ENCODE assay signal across 20 cellular contexts in the genomic region with DNA sequence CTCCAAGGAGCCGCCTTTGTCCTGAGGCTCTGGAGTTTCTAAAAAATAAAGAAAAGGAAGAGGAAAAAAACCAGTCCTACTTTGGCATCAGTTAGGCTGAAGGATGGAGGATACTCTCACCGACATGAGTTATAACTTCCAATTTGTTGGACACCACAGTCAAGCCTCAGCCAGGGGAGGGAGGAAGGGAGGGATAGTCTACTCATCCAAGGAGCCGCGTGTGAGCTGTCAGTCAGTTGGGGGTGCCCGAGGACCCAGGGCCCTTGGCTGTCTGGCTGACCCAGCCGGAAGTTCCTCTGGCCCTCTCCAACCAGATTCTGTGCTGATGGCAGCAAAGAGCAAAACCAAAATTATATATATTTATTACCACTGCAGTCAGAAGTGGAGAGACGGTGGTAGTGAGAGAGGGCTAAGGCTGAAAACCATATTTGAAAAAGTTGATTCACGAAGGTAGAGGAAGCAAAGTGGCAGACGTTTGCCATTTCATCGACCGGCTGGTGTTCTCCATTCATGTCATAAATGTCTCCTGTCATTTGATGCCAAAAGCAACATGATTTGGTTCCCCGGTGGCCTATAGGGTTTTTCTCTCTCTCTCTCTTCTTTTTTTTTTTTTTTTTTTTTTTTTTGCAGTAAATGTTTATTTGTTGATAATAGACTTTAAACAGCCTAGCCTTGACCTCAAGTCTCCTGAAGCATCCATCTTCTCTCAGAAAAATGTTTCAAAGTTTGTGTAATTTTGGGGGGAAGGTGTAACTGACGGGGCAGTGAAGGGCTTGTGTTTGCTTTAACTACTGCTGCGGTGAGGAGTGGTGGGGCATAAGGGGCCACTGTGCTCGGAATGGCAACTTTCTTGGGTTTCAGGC. TPM values are rescaled to one million over a fixed set of nuclear protein-coding genes. Genes with fewer than 3 reads are reported as not detected.
DNase-seq lines count a peak whose midpoint lies in the region; ATAC-seq and TF ChIP-seq lines count a peak whose summit lies in the region.
"Had no signal": no experiment of that assay in that cellular context is flagged by ENCODE, and none has a peak within 500 bp of the region (broad histone marks: within the 10 kb centered on the region; RNA-seq: fewer than 3 reads in every experiment).

No MANE protein-coding gene starts in this region.

- no peaks in the 10 kb centered on the region for H3K9me3 Mint-ChIP-seq in GM23338
- H3K9me3 Mint-ChIP-seq in activated naive CD8-positive, alpha-beta T cell treated with anti-CD3 and anti-CD28 coated beads, Interleukin-2, amount 50 U/mL, for 24 hours = no peaks in the 10 kb centered on the region

- no peak overlapping the region for H3K14ac ChIP-seq in neuronal stem cell (ENCODE audit: low read length)

- H3K79me1 ChIP-seq in neuronal stem cell (ENCODE audit: low read depth, low read length) = no peaks in the 10 kb centered on the region

- H3K4me3 Mint-ChIP-seq in GM23338 = no peak overlapping the region
- no peak overlapping the region for H3K4me3 Mint-ChIP-seq in activated naive CD8-positive, alpha-beta T cell treated with anti-CD3 and anti-CD28 coated beads, Interleukin-2, amount 50 U/mL, for 24 hours

- DNase-seq in GM23338 (ENCODE audit: low spot score) (peak; percentile 42), HuH-7.5 (ENCODE audit: low spot score) (peak; percentile 18), epidermal melanocyte (ENCODE audit: insufficient read length, low spot score) (peak; percentile 10), neuronal stem cell (ENCODE audit: low spot score) (no peak), islet precursor cell (no peak), NCI-H2029 (lab: John Stamatoyannopoulos, UW) (no peak), gastrocnemius medialis (no peak)
- DNase-seq in activated naive CD8-positive, alpha-beta T cell treated with anti-CD3 and anti-CD28 coated beads, Interleukin-2, amount 50 U/mL, for 24 hours = no peak
- DNase-seq: AML-193, DMS79, HCEC 1CT, NCI-H1694 treated with DMSO at 0.1 percent for 48 hours, NCI-H345, NCI-H524 treated with DMSO at 0.1 percent for 48 hours, PC-9, SIG-M5 had no signal

- no peak overlapping the region for H3K4ac ChIP-seq in neuronal stem cell (ENCODE audit: low read length)

- no peak overlapping the region for H3K27ac Mint-ChIP-seq in GM23338
- H3K27ac Mint-ChIP-seq in activated naive CD8-positive, alpha-beta T cell treated with anti-CD3 and anti-CD28 coated beads, Interleukin-2, amount 50 U/mL, for 24 hours = no peak overlapping the region

- no peak overlapping the region for H2BK12ac ChIP-seq in neuronal stem cell (ENCODE audit: low read length)

- H3K4me1 Mint-ChIP-seq in GM23338 = peaks cover 67% of the 10 kb centered on the region
- H3K4me1 Mint-ChIP-seq in activated naive CD8-positive, alpha-beta T cell treated with anti-CD3 and anti-CD28 coated beads, Interleukin-2, amount 50 U/mL, for 24 hours = peaks cover 14% of the 10 kb centered on the region

- H2AK5ac ChIP-seq in neuronal stem cell (ENCODE audit: low read depth, low read length) = no peak overlapping the region

- H3K27me3 Mint-ChIP-seq in GM23338 (ENCODE audit: insufficient read depth, low read depth, poor library complexity) = peaks cover 99% of the 10 kb centered on the region
- H3K27me3 Mint-ChIP-seq in activated naive CD8-positive, alpha-beta T cell treated with anti-CD3 and anti-CD28 coated beads, Interleukin-2, amount 50 U/mL, for 24 hours = peaks cover 90% of the 10 kb centered on the region

- H3K4me2 ChIP-seq in GM23338 = peak overlapping the region; percentile 87
- no peak overlapping the region for H3K4me2 ChIP-seq in neuronal stem cell (ENCODE audit: insufficient read depth, low read length, poor library complexity, severe bottlenecking)
- H3K4me2 ChIP-seq: PC-9 had no signal

- no peaks in the 10 kb centered on the region for H3K36me3 ChIP-seq in GM23338 (ENCODE audit: insufficient read depth)
- H3K36me3 ChIP-seq in neuronal stem cell (replicated peaks in 1 of 2; ENCODE audit: control insufficient read depth in 2 of 2, insufficient read depth in 2 of 2, low read length in 2 of 2) = no peaks in the 10 kb centered on the region
- H3K36me3 ChIP-seq in gastrocnemius medialis = no peaks in the 10 kb centered on the region

- H3K4me3 ChIP-seq in GM23338 = no peak overlapping the region
- H3K4me3 ChIP-seq in neuronal stem cell (ENCODE audit: low read length in 2 of 2) = no peak overlapping the region
- no peak overlapping the region for H3K4me3 ChIP-seq in gastrocnemius medialis
- H3K4me3 ChIP-seq: K562, PC-9 had no signal

- H4K91ac ChIP-seq in neuronal stem cell (ENCODE audit: low read depth, low read length, poor library complexity) = no peak overlapping the region

- H3F3A ChIP-seq in GM23338 (replicated peaks; ENCODE audit: low read depth) = peaks cover 21% of the 10 kb centered on the region

- in situ Hi-C loops in gastrocnemius medialis (cut with MboI; ENCODE audit: low sequenced_read_pairs in 4 of 4) = no loop called here

- TF ChIP-seq POLR2A in gastrocnemius medialis (IDR thresholded peaks at IDR 0.05) = no peak

- ATAC-seq in GM23338 = no peak
- ATAC-seq in gastrocnemius medialis = no peak
- ATAC-seq in activated naive CD8-positive, alpha-beta T cell treated with anti-CD3 and anti-CD28 coated beads, Interleukin-2, amount 50 U/mL, for 24 hours = no peak
- ATAC-seq: K562, SK-N-SH treated with all-trans-retinoic acid at 6 μM for 48 hours had no signal

- H3K9me3 ChIP-seq in neuronal stem cell (replicated peaks in 1 of 2; ENCODE audit: control insufficient read depth in 2 of 2, insufficient read depth in 1 of 2, low read depth in 1 of 2, low read length in 2 of 2) (no peaks in the 10 kb centered on the region), gastrocnemius medialis (no peaks in the 10 kb centered on the region)

- H3K27me3 ChIP-seq in GM23338 (ENCODE audit: insufficient read depth) (peaks cover 100% of the 10 kb centered on the region), neuronal stem cell (ENCODE audit: control insufficient read depth in 3 of 3, insufficient read depth in 3 of 3, low read depth in 1 of 3, low read length in 3 of 3) (peaks cover 71 to 99% (median 98%) of the 10 kb centered on the region in 3 experiments), gastrocnemius medialis (peaks cover 56 to 72% (median 68%) of the 10 kb centered on the region in 3 donors)

- H2AFZ ChIP-seq in GM23338 (no peak overlapping the region), neuronal stem cell (ENCODE audit: low read length) (no peak overlapping the region)
- H2AFZ ChIP-seq: PC-9 had no signal

- no peak overlapping the region for H3K27ac ChIP-seq in GM23338 (ENCODE audit: low read depth)
- H3K27ac ChIP-seq in neuronal stem cell (replicated peaks; ENCODE audit: low read length) = no peak overlapping the region
- H3K27ac ChIP-seq in gastrocnemius medialis = no peak overlapping the region
- H3K27ac ChIP-seq: C4-2B, PC-9, RWPE1 had no signal

- H2BK5ac ChIP-seq in neuronal stem cell (ENCODE audit: low read length) = no peak overlapping the region

- intact Hi-C loops in gastrocnemius medialis (cut with DNase I; ENCODE audit: low total_unique reads) = no loop called here

- H3K18ac ChIP-seq in neuronal stem cell (ENCODE audit: low read length) = peak overlapping the region; percentile 16

- H4K20me1 ChIP-seq in GM23338 (replicated peaks; ENCODE audit: insufficient read depth) = peaks cover 18% of the 10 kb centered on the region

- H2BK15ac ChIP-seq in neuronal stem cell (ENCODE audit: low read length) = no peak overlapping the region

- H3K4me1 ChIP-seq in GM23338 (ENCODE audit: insufficient read depth) (peaks cover 80% of the 10 kb centered on the region), neuronal stem cell (ENCODE audit: control insufficient read depth in 2 of 2, insufficient read depth in 1 of 2, low read depth in 1 of 2, low read length in 2 of 2) (peaks cover 13 to 22% of the 10 kb centered on the region in 2 donors), gastrocnemius medialis (peaks cover 4 to 15% of the 10 kb centered on the region in 2 donors)

- no peaks in the 10 kb centered on the region for H3K36me3 Mint-ChIP-seq in GM23338 (ENCODE audit: low read depth)
- H3K36me3 Mint-ChIP-seq in activated naive CD8-positive, alpha-beta T cell treated with anti-CD3 and anti-CD28 coated beads, Interleukin-2, amount 50 U/mL, for 24 hours (ENCODE audit: low read depth) = no peaks in the 10 kb centered on the region

- no CpG with 5 or more reads among the region's 15 CpGs for WGBS in neuronal stem cell (ENCODE audit: extremely low coverage in 2 of 2, insufficient read length in 2 of 2, insufficient replicate concordance in 1 of 2), 2 donors

- H3K79me2 ChIP-seq in GM23338 (replicated peaks; ENCODE audit: insufficient read depth) = no peaks in the 10 kb centered on the region

- TF ChIP-seq CTCF in GM23338 (conservative IDR thresholded peaks at IDR 0.05; ENCODE audit: low read depth in 2 of 2) (no peak), gastrocnemius medialis (IDR thresholded peaks at IDR 0.05 in 4 of 5, conservative IDR thresholded peaks at IDR 0.05 in 1 of 5) (no peak)

- no peak overlapping the region for H3K9ac ChIP-seq in neuronal stem cell (ENCODE audit: low read depth, low read length, poor library complexity)

- no peak overlapping the region for H2BK120ac ChIP-seq in neuronal stem cell (ENCODE audit: low read depth, low read length)

- no peaks in the 10 kb centered on the region for H3K9me2 ChIP-seq in GM23338 (ENCODE audit: insufficient read depth)

- no peak overlapping the region for H4K8ac ChIP-seq in neuronal stem cell (ENCODE audit: low read depth, low read length)

- H3K23ac ChIP-seq in neuronal stem cell (ENCODE audit: low read depth, low read length, poor library complexity) = no peak overlapping the region

TF ChIP-seq in GM23338, 12 proteins besides CTCF, POLR2A, EP300 and RAD21 (continues in another document):
- TF ChIP-seq STAT1 (IDR thresholded peaks at IDR 0.05; ENCODE audit: unreplicated experiment) = no peak

RNA-seq across cellular contexts. Expression of a gene that starts 7.6 kb away (rescaled TPM):
- total RNA-seq in GM23338 (2014; rRNA removed; shearing (Covaris generic)) = 0.21 TPM in 1 of 2 replicates, not detected in the other
- polyA plus RNA-seq in GM23338 (2016; fragmentation: Nextera tagmentation; extraction: Ambion mirVana) = 0.05 and 0.08 TPM in 2 replicates
- 0.22 TPM for polyA plus RNA-seq in neuronal stem cell (2013, experiment 1 of 2)
- 0.18 TPM for polyA plus RNA-seq in neuronal stem cell (2013, experiment 2 of 2)
- under 1 TPM in 3 of 4 donors, not detected in 1; 0.31 to 0.46 (median 0.35) TPM for total RNA-seq in gastrocnemius medialis
- total RNA-seq: K562, PC-9 had no signal
- polyA plus RNA-seq: K562 had no signal

Comparison
In these comparisons a context has a peak if more than half of its experiments do, and no peak if none do; other contexts are left out.
1. DNase-seq: peak in GM23338 (single experiment), HuH-7.5 (single experiment) and epidermal melanocyte (single experiment); none in neuronal stem cell (single experiment), islet precursor cell (single experiment), NCI-H2029 (single experiment), gastrocnemius medialis (0 of 2) and activated naive CD8-positive, alpha-beta T cell treated with anti-CD3 and anti-CD28 coated beads, Interleukin-2, amount 50 U/mL, for 24 hours (single experiment).